In genomic region chr1:244945109-244945671, GRCh38 we compare ENCODE assay signal across 10 cellular contexts.
DNase-seq lines count a peak whose midpoint lies in the region; ATAC-seq lines count a peak whose summit lies in the region.
"Had no signal": no experiment of that assay in that cellular context is flagged by ENCODE, and none has a peak within 500 bp of the region (broad histone marks: within the 10 kb centered on the region; RNA-seq: fewer than 3 reads in every experiment).

No MANE protein-coding gene starts in this region.

- H3K4me3 ChIP-seq in GM08714 (ENCODE audit: low read length) = peak overlapping the region; percentile 50; the same call in 1 of the 2 replicates
- H3K4me3 ChIP-seq: vagina had no signal

- H3K27ac Mint-ChIP-seq in immature natural killer cell = no peak overlapping the region

- H3K36me3 Mint-ChIP-seq in immature natural killer cell = no peaks in the 10 kb centered on the region

- no peaks in the 10 kb centered on the region for H3K9me3 Mint-ChIP-seq in immature natural killer cell

- no peak for DNase-seq in immature natural killer cell
- DNase-seq in HUDEP-2 (lab: John Stamatoyannopoulos, UW; ENCODE audit: unreplicated experiment in 76 of 76) = no peak
- DNase-seq in NCI-H524 treated with DMSO at 0.1 percent for 48 hours (lab: John Stamatoyannopoulos, UW) = no peak
- no peak for DNase-seq in NCI-H526 treated with DMSO at 0.1 percent for 48 hours (lab: John Stamatoyannopoulos, UW)
- DNase-seq: KBM-7 had no signal

- H3K4me3 Mint-ChIP-seq in immature natural killer cell = no peak overlapping the region

- peaks cover 0 to 2% (median 2%) of the 10 kb centered on the region in 3 donors for H3K27me3 Mint-ChIP-seq in immature natural killer cell (ENCODE audit: low read depth in 3 of 3)

- no peaks in the 10 kb centered on the region for H3K4me1 Mint-ChIP-seq in immature natural killer cell

- peak; percentile 84 for ATAC-seq in GM19324 (IDR thresholded peaks at IDR 0.05; ENCODE audit: low FRiP score, unreplicated experiment)
- peak; percentile 82 for ATAC-seq in HG02798 (IDR thresholded peaks at IDR 0.05; ENCODE audit: poor library complexity, unreplicated experiment)
- ATAC-seq in HG03565 (IDR thresholded peaks at IDR 0.05; ENCODE audit: unreplicated experiment) = peak; percentile 85
